Comparison of ENCODE assay signal across 14 cellular contexts in genomic region chr1:40140211-40140709, GRCh38. TPM values are rescaled to one million over a fixed set of nuclear protein-coding genes. Genes with fewer than 3 reads are reported as not detected.
DNase-seq lines count a peak whose midpoint lies in the region; ATAC-seq and TF ChIP-seq lines count a peak whose summit lies in the region.
"Had no signal": no experiment of that assay in that cellular context is flagged by ENCODE, and none has a peak within 500 bp of the region (broad histone marks: within the 10 kb centered on the region; RNA-seq: fewer than 3 reads in every experiment).

No MANE protein-coding gene starts in this region.

- peak; percentile 25 for DNase-seq in SIG-M5 treated with dmso at 0.1 percent for 504 hours (lab: John Stamatoyannopoulos, UW; ENCODE audit: unreplicated experiment)
- no peak for DNase-seq in SIG-M5 (lab: John Stamatoyannopoulos, UW)
- DNase-seq in OCI-M1 (lab: John Stamatoyannopoulos, UW), result peak; percentile 20
- DNase-seq in epithelial cell of prostate (ENCODE audit: low read depth, low spot score), result no peak
- no peak for DNase-seq in smooth muscle cell (lab: John Stamatoyannopoulos, UW; ENCODE audit: unreplicated experiment)
- DNase-seq in GM20000 (ENCODE audit: low spot score), result no peak
- DNase-seq: aorta, hippocampal formation, NCI-H345, ovary, Right ventricle myocardium superior, uterus had no signal

- H3K9me3 ChIP-seq in smooth muscle cell (replicated peaks; ENCODE audit: low read depth), result no peaks in the 10 kb centered on the region
- H3K9me3 ChIP-seq: ovary, uterus had no signal

- no peaks in the 10 kb centered on the region for H3F3A ChIP-seq in smooth muscle cell (ENCODE audit: low read depth)

- no peaks in the 10 kb centered on the region for H4K20me1 ChIP-seq in smooth muscle cell (ENCODE audit: low read depth)

- ATAC-seq in HG02623 (IDR thresholded peaks at IDR 0.05; ENCODE audit: unreplicated experiment) (no peak), HG02642 (IDR thresholded peaks at IDR 0.05; ENCODE audit: poor library complexity, unreplicated experiment) (no peak)

- no peak overlapping the region for H3K4me3 ChIP-seq in smooth muscle cell
- H3K4me3 ChIP-seq: ovary, uterus had no signal

- H3K27me3 ChIP-seq in smooth muscle cell (ENCODE audit: low read depth), result peaks cover 11% of the 10 kb centered on the region
- H3K27me3 ChIP-seq: ovary, uterus had no signal

- H3K4me1 ChIP-seq in smooth muscle cell (ENCODE audit: low read depth), result no peaks in the 10 kb centered on the region
- H3K4me1 ChIP-seq: uterus had no signal

- no peaks in the 10 kb centered on the region for H3K79me2 ChIP-seq in smooth muscle cell (ENCODE audit: low read depth)

- H2AFZ ChIP-seq in smooth muscle cell (ENCODE audit: low read depth), result peak overlapping the region; percentile 28

- no peak overlapping the region for H3K4me2 ChIP-seq in smooth muscle cell

- H3K36me3 ChIP-seq in smooth muscle cell (ENCODE audit: low read depth), result no peaks in the 10 kb centered on the region
- H3K36me3 ChIP-seq: ovary, uterus had no signal

- H3K27ac ChIP-seq in epithelial cell of prostate (peak overlapping the region; percentile 16), smooth muscle cell (ENCODE audit: low read depth) (no peak overlapping the region)
- H3K27ac ChIP-seq: ovary, uterus had no signal

- TF ChIP-seq CTCF in smooth muscle cell (IDR thresholded peaks at IDR 0.05; ENCODE audit: borderline replicate concordance, insufficient read depth, poor library complexity, severe bottlenecking) (no peak), GM20000 (IDR thresholded peaks at IDR 0.05; ENCODE audit: extremely low read depth, missing control alignments) (no peak)

- 82% methylated on average over 3 of the region's 3 CpGs for WGBS in smooth muscle cell (ENCODE audit: low lambda C conversion rate)

- H3K9ac ChIP-seq in smooth muscle cell (ENCODE audit: low read depth), result no peak overlapping the region

RNA-seq across cellular contexts. Expression of gene RLF, which starts 20.9 kb away (rescaled TPM):
- total RNA-seq in smooth muscle cell, result 35.2 and 39.6 TPM in 2 replicates
- 7.3 and 8.2 TPM in 2 replicates for polyA plus RNA-seq in smooth muscle cell

RNA-seq across cellular contexts. Expression of gene PPT1, which starts 43.2 kb away (rescaled TPM):
- total RNA-seq in smooth muscle cell, result 66.3 and 85.6 TPM in 2 replicates
- 72.4 and 72.5 TPM in 2 replicates for polyA plus RNA-seq in smooth muscle cell

Comparison
In these comparisons a context has a peak if more than half of its experiments do, and no peak if none do; other contexts are left out.
1. DNase-seq: peak in SIG-M5 treated with dmso at 0.1 percent for 504 hours (single experiment) and OCI-M1 (single experiment); none in SIG-M5 (single experiment), epithelial cell of prostate (single experiment), smooth muscle cell (single experiment) and GM20000 (single experiment).